Comparison of ENCODE assay signal across 9 cellular contexts in genomic region chr4:104491396-104491821, GRCh38. TPM values are rescaled to one million over a fixed set of nuclear protein-coding genes. Genes with fewer than 3 reads are reported as not detected.
DNase-seq lines count a peak whose midpoint lies in the region; ATAC-seq, FAIRE-seq and TF ChIP-seq lines count a peak whose summit lies in the region.
"Had no signal": no experiment of that assay in that cellular context is flagged by ENCODE, and none has a peak within 500 bp of the region (broad histone marks: within the 10 kb centered on the region; RNA-seq: fewer than 3 reads in every experiment).

No MANE protein-coding gene starts in this region.

- H3K4me3 Mint-ChIP-seq in activated T-cell treated with anti-CD3 and anti-CD28 coated beads, Interleukin-2, amount 50 U/mL, for 4 hours, result peak overlapping the region; percentile 65
- H3K4me3 Mint-ChIP-seq in neural crest cell, result peak overlapping the region; percentile 97

- H3K4me3 ChIP-seq in MG63 (no peak overlapping the region), fibroblast of the aortic adventitia (ENCODE audit: low read depth, low read length) (peak overlapping the region; percentile 65)

- TF ChIP-seq CTCF in fibroblast of the aortic adventitia (IDR thresholded peaks at IDR 0.05; ENCODE audit: insufficient read depth, low read length), result no peak
- TF ChIP-seq CTCF in neural crest cell (conservative IDR thresholded peaks at IDR 0.05), result no peak

- H3K36me3 ChIP-seq in MG63, result no peaks in the 10 kb centered on the region

- H3K4me1 Mint-ChIP-seq in activated T-cell treated with anti-CD3 and anti-CD28 coated beads, Interleukin-2, amount 50 U/mL, for 4 hours (ENCODE audit: low read depth), result peaks cover 32% of the 10 kb centered on the region
- peaks cover 80% of the 10 kb centered on the region for H3K4me1 Mint-ChIP-seq in neural crest cell

- DNase-seq in NCI-H146 (lab: John Stamatoyannopoulos, UW) (peak; percentile 50), NCI-H146 treated with DMSO at 0.1 percent for 48 hours (lab: John Stamatoyannopoulos, UW; ENCODE audit: unreplicated experiment) (no peak), H54 (ENCODE audit: insufficient read length, low spot score) (peak; percentile 7), MG63 (peak; percentile 4), fibroblast of the aortic adventitia (ENCODE audit: low read depth) (no peak), neural crest cell (ENCODE audit: low read depth, low spot score) (peak; percentile 54), NCI-H128 (lab: John Stamatoyannopoulos, UW; ENCODE audit: unreplicated experiment) (no peak)
- DNase-seq in activated T-cell treated with anti-CD3 and anti-CD28 coated beads, Interleukin-2, amount 50 U/mL, for 4 hours, result peak; percentile 20

- no peaks in the 10 kb centered on the region for H3K36me3 Mint-ChIP-seq in activated T-cell treated with anti-CD3 and anti-CD28 coated beads, Interleukin-2, amount 50 U/mL, for 4 hours (ENCODE audit: insufficient read depth)
- H3K36me3 Mint-ChIP-seq in neural crest cell (ENCODE audit: low read depth), result peaks cover 3% of the 10 kb centered on the region

- peaks cover 70% of the 10 kb centered on the region for H3K27me3 Mint-ChIP-seq in activated T-cell treated with anti-CD3 and anti-CD28 coated beads, Interleukin-2, amount 50 U/mL, for 4 hours (ENCODE audit: low read depth)
- no peaks in the 10 kb centered on the region for H3K27me3 Mint-ChIP-seq in neural crest cell (ENCODE audit: low read depth)

- peaks cover 5% of the 10 kb centered on the region; the same call in 1 of the 2 replicates for H3K27me3 ChIP-seq in MG63

- no peaks in the 10 kb centered on the region for H3K9me3 Mint-ChIP-seq in activated T-cell treated with anti-CD3 and anti-CD28 coated beads, Interleukin-2, amount 50 U/mL, for 4 hours
- no peaks in the 10 kb centered on the region for H3K9me3 Mint-ChIP-seq in neural crest cell

- no peak for FAIRE-seq in H54 (lab: Jason Lieb, UNC)
- FAIRE-seq: G401.6 had no signal

- ATAC-seq in activated T-cell treated with anti-CD3 and anti-CD28 coated beads, Interleukin-2, amount 50 U/mL, for 4 hours, result peak; percentile 39 to 52

- no peaks in the 10 kb centered on the region for H3K9me3 ChIP-seq in MG63

- 0 out of 2 replicates have a peak, but pooled peaks have one; percentile 23 for TF ChIP-seq POLR2A in H54 (IDR thresholded peaks at IDR 0.05; ENCODE audit: low read depth, low read length)

- H3K27ac Mint-ChIP-seq in neural crest cell (ENCODE audit: unreplicated experiment), result no peak overlapping the region

RNA-seq across cellular contexts. Expression of gene CXXC4, which starts 3.3 kb away (rescaled TPM):
- total RNA-seq in MG63 (2014; rRNA removed; shearing (Covaris generic); ENCODE audit: low replicate concordance), result not detected in 2 replicates
- total RNA-seq in activated T-cell treated with anti-CD3 and anti-CD28 coated beads, Interleukin-2, amount 50 U/mL, for 4 hours, result under 1 TPM in 2 of 3 donors, not detected in 1; 0.03 to 0.05 TPM
- under 0.01 TPM in 1 of 2 replicates, not detected in the other for total RNA-seq in fibroblast of the aortic adventitia (ENCODE audit: low replicate concordance)
- total RNA-seq in neural crest cell, result 18.9 and 20.3 TPM in 2 replicates

Comparison
In these comparisons a context has a peak if more than half of its experiments do, and no peak if none do; other contexts are left out.
1. DNase-seq: peak in NCI-H146 (single experiment), H54 (single experiment), MG63 (single experiment), activated T-cell treated with anti-CD3 and anti-CD28 coated beads, Interleukin-2, amount 50 U/mL, for 4 hours (single experiment) and neural crest cell (single experiment); none in NCI-H146 treated with DMSO at 0.1 percent for 48 hours (single experiment), fibroblast of the aortic adventitia (single experiment) and NCI-H128 (single experiment).
2. RNA of gene CXXC4, which starts 3.3 kb away (total RNA-seq): 18.9 to 20.3 TPM in neural crest cell; 0.03 to 0.05 TPM in activated T-cell treated with anti-CD3 and anti-CD28 coated beads, Interleukin-2, amount 50 U/mL, for 4 hours, not detected in MG63 and under 0.01 TPM in fibroblast of the aortic adventitia; every median in the first group is over 10 times any median in the second.